ENCODE assay signal across 17 cellular contexts in the genomic region with DNA sequence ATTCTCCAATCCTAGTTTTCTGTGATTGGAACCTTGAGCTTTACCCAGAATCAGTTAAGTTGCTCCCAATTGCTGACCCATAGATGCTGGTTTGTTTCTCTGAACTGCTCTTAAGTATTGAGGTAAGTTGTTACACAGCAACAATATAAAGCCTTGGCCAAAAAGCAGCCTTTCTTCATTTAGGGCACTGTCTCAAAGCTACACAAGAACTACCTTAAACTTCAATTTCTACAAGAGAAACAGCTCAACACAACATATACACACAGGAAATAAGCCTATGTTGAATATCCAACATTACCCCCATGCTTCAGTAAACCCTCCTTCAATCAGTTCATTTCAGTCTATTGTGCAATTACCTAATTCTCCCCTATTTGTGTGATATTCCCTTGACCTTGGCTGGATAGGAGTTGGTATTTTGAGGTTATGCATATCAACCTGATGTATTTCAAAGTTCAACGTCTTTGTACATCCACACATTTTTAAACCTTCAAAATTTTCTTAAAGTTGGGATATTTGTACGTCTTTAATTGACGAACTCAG. TPM values are rescaled to one million over a fixed set of nuclear protein-coding genes. Genes with fewer than 3 reads are reported as not detected.
A peak's percentile ranks its signal among the peaks of the same experiment; 100 is the strongest.
DNase-seq lines count a peak whose midpoint lies in the region; ATAC-seq, FAIRE-seq and TF ChIP-seq lines count a peak whose summit lies in the region.
"Had no signal": no experiment of that assay in that cellular context is flagged by ENCODE, and none has a peak within 500 bp of the region (broad histone marks: within the 10 kb centered on the region; RNA-seq: fewer than 3 reads in every experiment).

No MANE protein-coding gene starts in this region.

- no peaks in the 10 kb centered on the region for H3K9me3 ChIP-seq in CD8-positive, alpha-beta T cell (ENCODE audit: low read length)
- H3K9me3 ChIP-seq: suprapubic skin had no signal

- intact Hi-C loops in CD8-positive, alpha-beta T cell (cut with DNase I, micrococcal nuclease): loop anchor here in 1 of 2 experiments (2.0 kb wide), 1 partner anchor 36 kb away; the partner anchor contains the start of gene NFE2L3

- H3K4me1 Mint-ChIP-seq in CD8-positive, alpha-beta T cell (ENCODE audit: low read depth): peaks cover 89% of the 10 kb centered on the region

- ATAC-seq in CD8-positive, alpha-beta T cell: no peak
- ATAC-seq in SK-N-SH treated with all-trans-retinoic acid at 6 μM for 48 hours (no peak), GM21619 (IDR thresholded peaks at IDR 0.05; ENCODE audit: unreplicated experiment) (no peak)
- ATAC-seq: left ventricle myocardium superior had no signal

- H3K27me3 ChIP-seq in CD8-positive, alpha-beta T cell (ENCODE audit: insufficient read depth, low read length): no peaks in the 10 kb centered on the region
- H3K27me3 ChIP-seq: suprapubic skin had no signal

- no peak for TF ChIP-seq CTCF in CD8-positive, alpha-beta T cell (IDR thresholded peaks at IDR 0.05)

- POLR2A ChIA-PET in CD8-positive, alpha-beta T cell (lab: Charles Lee): interaction anchor here (1.0 to 13.6 kb wide), 7 partner anchors 8 to 110 kb away, joined by 4 to 241 read pairs (median 9); partner anchors contain the start of genes CBX3, HNRNPA2B1 and NFE2L3

- peak overlapping the region; percentile 3 for H3K27ac Mint-ChIP-seq in CD8-positive, alpha-beta T cell

- H3K27ac ChIP-seq in CD8-positive, alpha-beta T cell (ENCODE audit: low read depth, low read length): no peak overlapping the region
- H3K27ac ChIP-seq: suprapubic skin had no signal

- peaks cover 48% of the 10 kb centered on the region for H3K36me3 ChIP-seq in CD8-positive, alpha-beta T cell (ENCODE audit: insufficient read depth, low read length)

- no peaks in the 10 kb centered on the region for H3K27me3 Mint-ChIP-seq in CD8-positive, alpha-beta T cell (ENCODE audit: low read depth)

- H3K4me1 ChIP-seq in CD8-positive, alpha-beta T cell (ENCODE audit: insufficient read depth, low read length): peaks cover 58% of the 10 kb centered on the region

- FAIRE-seq in H54 (lab: Jason Lieb, UNC): peak; percentile 41
- FAIRE-seq: D721Med, small intestine had no signal

- H3K4me3 Mint-ChIP-seq in CD8-positive, alpha-beta T cell: no peak overlapping the region

- H3K9me3 Mint-ChIP-seq in CD8-positive, alpha-beta T cell: no peaks in the 10 kb centered on the region

- peaks cover 76% of the 10 kb centered on the region for H3K36me3 Mint-ChIP-seq in CD8-positive, alpha-beta T cell

- no peak for DNase-seq in CD8-positive, alpha-beta T cell
- DNase-seq in H54 (ENCODE audit: insufficient read length, low spot score): no peak
- no peak for DNase-seq in erythroblast (lab: John Stamatoyannopoulos, UW)
- no peak for DNase-seq in C1 segment of cervical spinal cord (lab: John Stamatoyannopoulos, UW)
- DNase-seq in SIG-M5 treated with dmso at 0.1 percent for 504 hours (lab: John Stamatoyannopoulos, UW; ENCODE audit: unreplicated experiment): no peak
- DNase-seq: activated CD4-positive, CD25-positive, alpha-beta regulatory T cell treated with anti-CD3 and anti-CD28 coated beads, Interleukin-2, amount 50 U/mL, for 72 hours; activated effector memory CD4-positive, alpha-beta T cell treated with anti-CD3 and anti-CD28 coated beads, Interleukin-2, amount 50 U/mL, for 16 hours; caudate nucleus; hypothalamus; left ventricle myocardium superior; nucleus accumbens; SHP77; small intestine had no signal

- TF ChIP-seq POLR2A in H54 (IDR thresholded peaks at IDR 0.05; ENCODE audit: low read depth, low read length) (no peak), erythroblast (IDR thresholded peaks at IDR 0.05; ENCODE audit: low read length) (peak; percentile 0)

- CTCF ChIA-PET in CD8-positive, alpha-beta T cell (lab: Charles Lee): interaction anchor here (0.6 to 3.5 kb wide), 8 partner anchors 8 to 110 kb away, joined by 3 to 31 read pairs (median 4); partner anchors contain the start of gene HNRNPA2B1

- no peak overlapping the region for H3K4me3 ChIP-seq in CD8-positive, alpha-beta T cell (ENCODE audit: low read depth, low read length)
- H3K4me3 ChIP-seq: suprapubic skin had no signal

TF ChIP-seq in SK-N-SH treated with all-trans-retinoic acid at 6 μM for 48 hours, 23 proteins besides CTCF, POLR2A, EP300 and RAD21 (continues in another document):
- TF ChIP-seq ZNF8 (CRISPR knock-in tag; IDR thresholded peaks at IDR 0.05): no peak
- TF ChIP-seq, protein P1, sequence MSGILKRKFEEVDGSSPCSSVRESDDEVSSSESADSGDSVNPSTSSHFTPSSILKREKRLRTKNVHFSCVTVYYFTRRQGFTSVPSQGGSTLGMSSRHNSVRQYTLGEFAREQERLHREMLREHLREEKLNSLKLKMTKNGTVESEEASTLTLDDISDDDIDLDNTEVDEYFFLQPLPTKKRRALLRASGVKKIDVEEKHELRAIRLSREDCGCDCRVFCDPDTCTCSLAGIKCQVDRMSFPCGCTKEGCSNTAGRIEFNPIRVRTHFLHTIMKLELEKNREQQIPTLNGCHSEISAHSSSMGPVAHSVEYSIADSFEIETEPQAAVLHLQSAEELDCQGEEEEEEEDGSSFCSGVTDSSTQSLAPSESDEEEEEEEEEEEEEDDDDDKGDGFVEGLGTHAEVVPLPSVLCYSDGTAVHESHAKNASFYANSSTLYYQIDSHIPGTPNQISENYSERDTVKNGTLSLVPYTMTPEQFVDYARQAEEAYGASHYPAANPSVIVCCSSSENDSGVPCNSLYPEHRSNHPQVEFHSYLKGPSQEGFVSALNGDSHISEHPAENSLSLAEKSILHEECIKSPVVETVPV (CRISPR knock-in tag; IDR thresholded peaks at IDR 0.05): peak; percentile 39; the same call in 1 of the 2 replicates
- no peak for TF ChIP-seq TSHZ2 (CRISPR knock-in tag; IDR thresholded peaks at IDR 0.05)
- TF ChIP-seq CREB5 (CRISPR knock-in tag; IDR thresholded peaks at IDR 0.05; ENCODE audit: low read depth): peak; percentile 8; the same call in 1 of the 2 replicates
- no peak for TF ChIP-seq SNAI2 (CRISPR knock-in tag; IDR thresholded peaks at IDR 0.05)
- no peak for TF ChIP-seq CSDC2 (CRISPR knock-in tag; IDR thresholded peaks at IDR 0.05)
- TF ChIP-seq ZFP30 (CRISPR knock-in tag; IDR thresholded peaks at IDR 0.05): no peak
- TF ChIP-seq TCF4 (CRISPR knock-in tag; IDR thresholded peaks at IDR 0.05; ENCODE audit: borderline replicate concordance): peak; percentile 9; the same call in 1 of the 2 replicates
- no peak for TF ChIP-seq BACH2 (CRISPR knock-in tag; IDR thresholded peaks at IDR 0.05; ENCODE audit: borderline replicate concordance)
- no peak for TF ChIP-seq OSR1 (CRISPR knock-in tag; IDR thresholded peaks at IDR 0.05)
- no peak for TF ChIP-seq ZFP3 (CRISPR knock-in tag; IDR thresholded peaks at IDR 0.05)
- no peak for TF ChIP-seq ZNF565 (CRISPR knock-in tag; conservative IDR thresholded peaks at IDR 0.05; ENCODE audit: low read depth)
- 0 out of 2 replicates have a peak, but pooled peaks have one; percentile 42 for TF ChIP-seq ZC3H10 (CRISPR knock-in tag; IDR thresholded peaks at IDR 0.05)
- TF ChIP-seq GLIS3 (CRISPR knock-in tag; IDR thresholded peaks at IDR 0.05): no peak
- TF ChIP-seq ISL1 (CRISPR knock-in tag; IDR thresholded peaks at IDR 0.05): no peak
- TF ChIP-seq ESRRG (CRISPR knock-in tag; IDR thresholded peaks at IDR 0.05): no peak

RNA-seq across cellular contexts. Expression of gene HNRNPA2B1, which starts 11.5 kb away (rescaled TPM):
- 100 to 1,000 TPM; 241 to 247 TPM for total RNA-seq in CD8-positive, alpha-beta T cell

RNA-seq across cellular contexts. Expression of gene CBX3, which starts 12.5 kb away (rescaled TPM):
- total RNA-seq in CD8-positive, alpha-beta T cell: 100 to 1,000 TPM; 103 to 106 TPM

RNA-seq across cellular contexts. Expression of gene NFE2L3, which starts 37.1 kb away (rescaled TPM):
- total RNA-seq in CD8-positive, alpha-beta T cell: under 1 TPM; 0.43 to 0.50 TPM
